ENCODE assay signal across 8 cellular contexts in the genomic region with DNA sequence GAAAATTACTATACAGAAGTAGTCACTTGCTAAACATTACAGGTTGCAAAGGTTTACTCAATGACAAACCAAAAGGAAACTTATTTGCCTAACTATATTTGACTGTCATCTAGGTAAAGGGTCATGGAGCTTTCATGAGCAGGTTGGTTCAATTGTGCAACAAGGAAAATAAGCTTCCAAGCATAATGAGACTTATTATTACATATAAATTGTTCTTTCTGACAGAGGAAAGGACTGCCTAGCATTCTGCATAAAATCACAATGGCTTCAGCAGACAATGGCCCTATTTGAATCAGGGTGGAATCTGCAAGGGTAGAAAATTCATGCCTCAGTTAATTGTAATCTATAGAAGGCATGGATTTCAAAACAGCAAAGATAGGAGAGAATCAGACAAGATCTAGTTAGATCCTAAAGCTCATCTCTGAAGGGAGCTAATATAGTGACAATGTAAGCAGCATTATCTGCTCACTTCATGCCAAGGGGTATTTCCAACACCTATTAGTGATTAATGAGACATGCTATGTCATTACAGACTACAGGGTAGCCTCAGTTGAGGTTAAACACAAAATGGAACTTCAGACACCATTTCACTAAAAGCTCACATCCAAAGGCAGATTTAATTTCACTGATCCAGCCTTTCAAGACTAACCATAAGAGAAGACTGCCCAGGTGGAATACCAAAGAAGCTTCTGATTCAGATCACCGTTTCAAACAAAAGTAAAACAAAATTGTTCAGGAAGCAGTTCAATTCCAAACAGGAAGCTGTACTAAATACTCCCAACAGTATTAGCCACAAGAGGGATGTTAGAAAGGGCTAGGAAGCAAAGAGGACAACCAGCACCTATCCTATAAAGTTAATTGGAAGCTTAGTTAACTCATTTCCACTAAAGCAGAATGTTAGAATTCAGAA. TPM values are rescaled to one million over a fixed set of nuclear protein-coding genes. Genes with fewer than 3 reads are reported as not detected.
DNase-seq lines count a peak whose midpoint lies in the region; ATAC-seq and TF ChIP-seq lines count a peak whose summit lies in the region.

No MANE protein-coding gene starts in this region.

- H3K4me3 Mint-ChIP-seq in HFFc6: no peak overlapping the region
- H3K4me3 Mint-ChIP-seq in activated naive CD8-positive, alpha-beta T cell: peak overlapping the region; percentile 2

- H3K27me3 Mint-ChIP-seq in HFFc6 (ENCODE audit: insufficient read depth): no peaks in the 10 kb centered on the region
- H3K27me3 Mint-ChIP-seq in activated naive CD8-positive, alpha-beta T cell: no peaks in the 10 kb centered on the region

- no peaks in the 10 kb centered on the region for H3K9me3 Mint-ChIP-seq in HFFc6
- H3K9me3 Mint-ChIP-seq in activated naive CD8-positive, alpha-beta T cell (ENCODE audit: low read depth): no peaks in the 10 kb centered on the region

- H3K27ac ChIP-seq in muscle layer of duodenum (ENCODE audit: low read length): peak overlapping the region; percentile 6
- no peak overlapping the region for H3K27ac ChIP-seq in effector memory CD4-positive, alpha-beta T cell (ENCODE audit: insufficient read depth, low read length, poor library complexity, severe bottlenecking)

- DNase-seq in GM10266 (ENCODE audit: extremely low spot score): peak; percentile 47
- no peak for DNase-seq in HFFc6
- no peak for DNase-seq in effector memory CD4-positive, alpha-beta T cell
- DNase-seq in Ammon's horn (ENCODE audit: low spot score): no peak
- DNase-seq in posterior vena cava (ENCODE audit: low spot score): no peak

- H3K27me3 ChIP-seq in muscle layer of duodenum (ENCODE audit: low read depth, low read length): no peaks in the 10 kb centered on the region
- H3K27me3 ChIP-seq in effector memory CD4-positive, alpha-beta T cell (replicated peaks; ENCODE audit: control insufficient read depth, insufficient read depth, low read length, poor library complexity, severe bottlenecking): no peaks in the 10 kb centered on the region

- peak overlapping the region; percentile 22; the same call in 1 of the 2 replicates for H3K27ac Mint-ChIP-seq in HFFc6
- H3K27ac Mint-ChIP-seq in activated naive CD8-positive, alpha-beta T cell: peak overlapping the region; percentile 36

- H3K4me3 ChIP-seq in muscle layer of duodenum (ENCODE audit: low read depth in 1 of 2, low read length in 2 of 2): no peak overlapping the region
- no peak overlapping the region for H3K4me3 ChIP-seq in effector memory CD4-positive, alpha-beta T cell (ENCODE audit: insufficient read depth, low read depth, low read length, poor library complexity, severe bottlenecking)

- H3K4me1 ChIP-seq in muscle layer of duodenum (ENCODE audit: control insufficient read depth in 1 of 2, insufficient read depth in 2 of 2, low read length in 2 of 2): peaks cover 13 to 34% of the 10 kb centered on the region in 2 donors
- H3K4me1 ChIP-seq in effector memory CD4-positive, alpha-beta T cell (ENCODE audit: control insufficient read depth, insufficient read depth, low read length, poor library complexity, severe bottlenecking): peaks cover 11% of the 10 kb centered on the region

- TF ChIP-seq CTCF in GM10266 (IDR thresholded peaks at IDR 0.05; ENCODE audit: control insufficient read depth, insufficient read depth, low read depth, missing control alignments) (no peak), HFFc6 (IDR thresholded peaks at IDR 0.05) (no peak)

- ATAC-seq in GM21390 (IDR thresholded peaks at IDR 0.05; ENCODE audit: unreplicated experiment): no peak

- H3K9me3 ChIP-seq in muscle layer of duodenum (ENCODE audit: control insufficient read depth in 1 of 2, low read length in 2 of 2): no peaks in the 10 kb centered on the region
- no peaks in the 10 kb centered on the region for H3K9me3 ChIP-seq in effector memory CD4-positive, alpha-beta T cell (ENCODE audit: control insufficient read depth, low read length)

- peaks cover 0 to 3% of the 10 kb centered on the region in 2 donors for H3K36me3 ChIP-seq in muscle layer of duodenum (ENCODE audit: control insufficient read depth in 1 of 2, insufficient read depth in 2 of 2, low read length in 2 of 2)
- H3K36me3 ChIP-seq in effector memory CD4-positive, alpha-beta T cell (ENCODE audit: control insufficient read depth, insufficient read depth, low read length): no peaks in the 10 kb centered on the region

- H3K36me3 Mint-ChIP-seq in HFFc6 (ENCODE audit: low read depth): peaks cover 8% of the 10 kb centered on the region; the same call in 1 of the 2 replicates
- peaks cover 2% of the 10 kb centered on the region for H3K36me3 Mint-ChIP-seq in activated naive CD8-positive, alpha-beta T cell

- intact Hi-C loops in posterior vena cava (cut with DNase I): loop anchor here in 1 of 2 donors (10.0 kb wide), 1 partner anchor 45 kb away; no protein-coding TSS in a partner anchor

- H3K4me1 Mint-ChIP-seq in HFFc6 (ENCODE audit: low read depth): peaks cover 43% of the 10 kb centered on the region
- peaks cover 59% of the 10 kb centered on the region for H3K4me1 Mint-ChIP-seq in activated naive CD8-positive, alpha-beta T cell (ENCODE audit: low read depth)

RNA-seq across cellular contexts. Expression of a gene that starts 8.5 kb away (rescaled TPM):
- 10 to 100 TPM; 85.6 to 95.4 (median 87.9) TPM for total RNA-seq in HFFc6 (2021; fragmentation: NEBNext Ultra II Directional; extraction: Animal tissue kit (Norgen Biotek cat#: 25700))
- 10 to 100 TPM; 67.1 to 77.4 TPM for total RNA-seq in posterior vena cava

RNA-seq across cellular contexts. Expression of a gene that starts 39.6 kb away (rescaled TPM):
- total RNA-seq in HFFc6 (2021; fragmentation: NEBNext Ultra II Directional; extraction: Animal tissue kit (Norgen Biotek cat#: 25700)): 10 to 100 TPM; 26.8 to 32.2 (median 30.5) TPM
- 10 to 100 TPM; 17.7 to 20.1 TPM for total RNA-seq in posterior vena cava
